In the genomic region with DNA sequence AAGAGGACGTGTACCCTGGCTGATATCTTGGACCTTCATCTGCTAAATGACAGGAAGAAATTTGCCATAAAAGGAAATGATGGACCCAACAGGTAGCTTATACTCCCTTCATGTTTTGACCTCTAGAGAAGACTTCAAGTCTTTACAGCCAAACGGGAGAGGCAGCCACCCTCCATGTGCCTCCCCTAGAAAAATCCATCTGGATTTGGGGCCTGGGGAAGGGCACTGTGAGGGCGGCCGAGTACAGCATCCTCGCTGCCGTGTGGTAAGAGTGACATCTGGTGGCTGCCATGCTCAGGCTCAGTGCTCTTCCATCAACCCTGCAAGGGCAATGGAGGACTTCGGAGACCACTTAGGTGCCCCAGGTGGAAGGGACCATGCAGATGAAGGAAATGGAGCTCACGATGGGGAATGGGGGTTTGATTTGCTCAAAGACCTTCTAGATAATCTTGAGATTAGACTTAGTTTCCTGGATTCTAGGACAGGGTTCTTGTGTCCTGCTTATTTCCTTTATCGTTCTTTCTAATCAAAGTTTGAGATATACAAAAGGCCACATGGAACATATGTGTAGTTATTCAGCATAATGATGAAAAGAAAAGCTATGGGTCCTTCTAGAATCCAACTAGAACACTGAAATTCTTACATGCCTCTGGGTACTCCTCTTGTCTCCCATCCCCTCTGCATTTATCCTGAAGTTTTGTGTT, we compare ENCODE assay signal across 8 cellular contexts. TPM values are rescaled to one million over a fixed set of nuclear protein-coding genes. Genes with fewer than 3 reads are reported as not detected.
A peak's percentile ranks its signal among the peaks of the same experiment; 100 is the strongest.
DNase-seq lines count a peak whose midpoint lies in the region; ATAC-seq and TF ChIP-seq lines count a peak whose summit lies in the region.

No MANE protein-coding gene starts in this region.

- no peak overlapping the region for H3K27ac Mint-ChIP-seq in CD4-positive, alpha-beta memory T cell

- CTCF ChIA-PET in CD4-positive, alpha-beta memory T cell (lab: Charles Lee; ENCODE audit: partially characterized antibody): no interaction called here

- H3K27me3 Mint-ChIP-seq in CD4-positive, alpha-beta memory T cell: peaks cover 11 to 35% of the 10 kb centered on the region in 2 donors

- peak; percentile 80 for DNase-seq in Ammon's horn (ENCODE audit: low spot score)
- DNase-seq in NCI-H345 (lab: John Stamatoyannopoulos, UW): peak; percentile 46
- DNase-seq in activated CD8-positive, alpha-beta memory T cell treated with anti-CD3 and anti-CD28 coated beads, Interleukin-2, amount 50 U/mL, for 48 hours: peak; percentile 70
- DNase-seq in foreskin fibroblast: peak; percentile 44 to 84
- peak; percentile 5 for DNase-seq in occipital lobe (lab: John Stamatoyannopoulos, UW)
- DNase-seq in CD4-positive, alpha-beta memory T cell: no peak
- DNase-seq in kidney glomerular epithelial cell (lab: John Stamatoyannopoulos, UW): no peak

- no peaks in the 10 kb centered on the region for H3K4me1 ChIP-seq in CD4-positive, alpha-beta memory T cell (ENCODE audit: insufficient read depth, low read length)

- peak; percentile 54 for ATAC-seq in GM19324 (IDR thresholded peaks at IDR 0.05; ENCODE audit: low FRiP score, unreplicated experiment)

- H3K4me1 Mint-ChIP-seq in CD4-positive, alpha-beta memory T cell: peaks cover 0 to 5% (median 0%) of the 10 kb centered on the region in 4 donors

- no peaks in the 10 kb centered on the region for H3K27me3 ChIP-seq in CD4-positive, alpha-beta memory T cell (ENCODE audit: insufficient read depth, low read length)

- no peak overlapping the region for H3K27ac ChIP-seq in CD4-positive, alpha-beta memory T cell (ENCODE audit: low read depth, low read length)

- no peaks in the 10 kb centered on the region for H3K9me3 ChIP-seq in CD4-positive, alpha-beta memory T cell (ENCODE audit: control insufficient read depth in 1 of 2, low read length in 2 of 2)

- H3K36me3 ChIP-seq in CD4-positive, alpha-beta memory T cell (ENCODE audit: insufficient read depth, low read length): no peaks in the 10 kb centered on the region

- peak; percentile 86 for TF ChIP-seq CTCF in foreskin fibroblast (IDR thresholded peaks at IDR 0.05; ENCODE audit: low read depth, low read length)

- no peak overlapping the region for H3K4me3 Mint-ChIP-seq in CD4-positive, alpha-beta memory T cell

- no peak overlapping the region for H3K4me3 ChIP-seq in foreskin fibroblast (ENCODE audit: low read depth in 1 of 2, low read length in 2 of 2)
- H3K4me3 ChIP-seq in CD4-positive, alpha-beta memory T cell (ENCODE audit: low read length in 2 of 2): no peak overlapping the region

- peaks cover 0 to 2% (median 0%) of the 10 kb centered on the region in 8 donors for H3K9me3 Mint-ChIP-seq in CD4-positive, alpha-beta memory T cell

- POLR2A ChIA-PET in CD4-positive, alpha-beta memory T cell (lab: Charles Lee; ENCODE audit: partially characterized antibody): no interaction called here

- H3K36me3 Mint-ChIP-seq in CD4-positive, alpha-beta memory T cell: no peaks in the 10 kb centered on the region

- intact Hi-C loops in CD4-positive, alpha-beta memory T cell (cut with micrococcal nuclease): no loop called here

RNA-seq across cellular contexts. Expression of a gene that starts 44.4 kb away (rescaled TPM):
- under 0.01 TPM for total RNA-seq in occipital lobe
- total RNA-seq in CD4-positive, alpha-beta memory T cell: under 1 TPM; 0.32 to 0.50 TPM
- polyA plus RNA-seq in CD4-positive, alpha-beta memory T cell: not detected

Comparison
In these comparisons a context has a peak if more than half of its experiments do, and no peak if none do; other contexts are left out.
1. DNase-seq: peak in Ammon's horn (single experiment), NCI-H345 (single experiment), activated CD8-positive, alpha-beta memory T cell treated with anti-CD3 and anti-CD28 coated beads, Interleukin-2, amount 50 U/mL, for 48 hours (single experiment), foreskin fibroblast (2 of 2) and occipital lobe (single experiment); none in CD4-positive, alpha-beta memory T cell (0 of 5) and kidney glomerular epithelial cell (single experiment).